Comparison of ENCODE assay signal across 9 cellular contexts in genomic region chr3:45644467-45645201, GRCh38. TPM values are rescaled to one million over a fixed set of nuclear protein-coding genes. Genes with fewer than 3 reads are reported as not detected.
DNase-seq lines count a peak whose midpoint lies in the region; ATAC-seq and TF ChIP-seq lines count a peak whose summit lies in the region.
"Had no signal": no experiment of that assay in that cellular context is flagged by ENCODE, and none has a peak within 500 bp of the region (broad histone marks: within the 10 kb centered on the region; RNA-seq: fewer than 3 reads in every experiment).

No MANE protein-coding gene starts in this region.

- peak overlapping the region; percentile 12 for H3K4me3 Mint-ChIP-seq in MCF 10A (ENCODE audit: unreplicated experiment)
- H3K4me3 Mint-ChIP-seq in stimulated activated naive CD8-positive, alpha-beta T cell treated with anti-CD3 and anti-CD28 coated beads, Interleukin-15, amount 100 ng/mL, for 72 hours = no peak overlapping the region

- H3K36me3 Mint-ChIP-seq in MCF 10A (ENCODE audit: insufficient read depth, unreplicated experiment) = peaks cover 17% of the 10 kb centered on the region

- no TSS peak for BruUV-seq in MCF 10A (replicated peaks; lab: Mats Ljungman, UMichigan)

- no peaks in the 10 kb centered on the region for H3K9me3 ChIP-seq in lower lobe of right lung
- no peaks in the 10 kb centered on the region for H3K9me3 ChIP-seq in suprapubic skin
- H3K9me3 ChIP-seq in prostate gland = no peaks in the 10 kb centered on the region

- peak; percentile 69 for DNase-seq in ACHN
- DNase-seq in HT1080 (ENCODE audit: low read depth) = peak; percentile 95
- peak; percentile 76 for DNase-seq in MCF 10A (ENCODE audit: unreplicated experiment)
- no peak for DNase-seq in lower lobe of right lung
- no peak for DNase-seq in stimulated activated naive CD8-positive, alpha-beta T cell treated with anti-CD3 and anti-CD28 coated beads, Interleukin-15, amount 100 ng/mL, for 72 hours
- no peak for DNase-seq in suprapubic skin (ENCODE audit: low spot score in 2 of 2)
- DNase-seq in stimulated activated CD4-positive, alpha-beta T cell treated with anti-CD3 and anti-CD28 coated beads, Interleukin-4, amount 100 ng/mL, for 1 hour = no peak
- no peak for DNase-seq in prostate gland (ENCODE audit: low spot score)
- DNase-seq: stimulated activated CD4-positive, alpha-beta T cell treated with anti-CD3 and anti-CD28 coated beads, Interleukin-4, amount 100 ng/mL, for 24 hours had no signal

- no peak for TF ChIP-seq EP300 in suprapubic skin (IDR thresholded peaks at IDR 0.05)

- no peaks in the 10 kb centered on the region for H3K27me3 Mint-ChIP-seq in MCF 10A (ENCODE audit: insufficient read depth, unreplicated experiment)
- no peaks in the 10 kb centered on the region for H3K27me3 Mint-ChIP-seq in stimulated activated naive CD8-positive, alpha-beta T cell treated with anti-CD3 and anti-CD28 coated beads, Interleukin-15, amount 100 ng/mL, for 72 hours

- in situ Hi-C loops in ACHN (cut with HindIII; ENCODE audit: low pct_ligation_motif_present, low pct_unique_long_range_greater_than_20kb, low sequenced_read_pairs) = no loop called here

- peak overlapping the region; percentile 92 for H3K27ac Mint-ChIP-seq in MCF 10A (ENCODE audit: low read depth, unreplicated experiment)
- peak overlapping the region in 1 of 2 donors; percentile 48 for H3K27ac Mint-ChIP-seq in stimulated activated naive CD8-positive, alpha-beta T cell treated with anti-CD3 and anti-CD28 coated beads, Interleukin-15, amount 100 ng/mL, for 72 hours

- H3K27me3 ChIP-seq in lower lobe of right lung (ENCODE audit: low read depth) (no peaks in the 10 kb centered on the region), suprapubic skin (no peaks in the 10 kb centered on the region), prostate gland (replicated peaks; ENCODE audit: insufficient read depth) (no peaks in the 10 kb centered on the region)

- peak overlapping the region; percentile 76 for H3K27ac ChIP-seq in lower lobe of right lung
- no peak overlapping the region for H3K27ac ChIP-seq in suprapubic skin
- no peak overlapping the region for H3K27ac ChIP-seq in prostate gland

- peaks cover 41% of the 10 kb centered on the region for H3K4me1 Mint-ChIP-seq in MCF 10A (ENCODE audit: insufficient read depth, unreplicated experiment)
- H3K4me1 Mint-ChIP-seq in stimulated activated naive CD8-positive, alpha-beta T cell treated with anti-CD3 and anti-CD28 coated beads, Interleukin-15, amount 100 ng/mL, for 72 hours = peaks cover 14% of the 10 kb centered on the region

- no peak overlapping the region for H3K4me3 ChIP-seq in lower lobe of right lung
- H3K4me3 ChIP-seq in suprapubic skin = no peak overlapping the region
- no peak overlapping the region for H3K4me3 ChIP-seq in prostate gland

- intact Hi-C loops in MCF 10A (cut with micrococcal nuclease) (no loop called here), lower lobe of right lung (cut with DNase I) (no loop called here), prostate gland (cut with DNase I) (no loop called here)

- TF ChIP-seq POLR2A in suprapubic skin (IDR thresholded peaks at IDR 0.05) (no peak), prostate gland (IDR thresholded peaks at IDR 0.05) (no peak)

- H3K36me3 ChIP-seq in lower lobe of right lung (peaks cover 16% of the 10 kb centered on the region), suprapubic skin (no peaks in the 10 kb centered on the region), prostate gland (no peaks in the 10 kb centered on the region)

- no peak for TF ChIP-seq CTCF in MCF 10A (IDR thresholded peaks at IDR 0.05; ENCODE audit: unreplicated experiment)
- TF ChIP-seq CTCF in lower lobe of right lung (IDR thresholded peaks at IDR 0.05) = no peak
- TF ChIP-seq CTCF in suprapubic skin (IDR thresholded peaks at IDR 0.05) = no peak
- no peak for TF ChIP-seq CTCF in prostate gland (IDR thresholded peaks at IDR 0.05)

- no peaks in the 10 kb centered on the region for H3K9me3 Mint-ChIP-seq in MCF 10A (ENCODE audit: unreplicated experiment)
- H3K9me3 Mint-ChIP-seq in stimulated activated naive CD8-positive, alpha-beta T cell treated with anti-CD3 and anti-CD28 coated beads, Interleukin-15, amount 100 ng/mL, for 72 hours = peaks cover 10 to 13% of the 10 kb centered on the region in 2 donors

- CTCF ChIA-PET in MCF 10A (lab: Yijun Ruan, JAX) = interaction anchor here (0.9 to 2.6 kb wide), 5 partner anchors 12 to 49 kb away, joined by 3 to 10 read pairs (median 8); no protein-coding TSS in a partner anchor

- H3K4me1 ChIP-seq in lower lobe of right lung (peaks cover 79% of the 10 kb centered on the region), suprapubic skin (peaks cover 40% of the 10 kb centered on the region), prostate gland (replicated peaks) (peaks cover 4% of the 10 kb centered on the region)

- WGBS in suprapubic skin = 71% methylated on average over 12 of the region's 12 CpGs
- WGBS in prostate gland = 79% methylated on average over 12 of the region's 12 CpGs

- POLR2A ChIA-PET in MCF 10A (lab: Yijun Ruan, JAX) = interaction anchor here (0.6 to 2.5 kb wide), 7 partner anchors 9 to 137 kb away, joined by 3 to 8 read pairs (median 4); partner anchors contain the start of gene LIMD1

- peak in 1 of 2 donors; percentile 3 for ATAC-seq in lower lobe of right lung
- no peak for ATAC-seq in stimulated activated naive CD8-positive, alpha-beta T cell treated with anti-CD3 and anti-CD28 coated beads, Interleukin-15, amount 100 ng/mL, for 72 hours

RNA-seq across cellular contexts. Expression of gene SACM1L, which starts 44.6 kb away (rescaled TPM):
- 29.5 and 33.1 TPM in 2 replicates for total RNA-seq in HT1080 (2014; rRNA removed; shearing (Covaris generic))
- 23.6 and 28.1 TPM in 2 replicates for polyA plus RNA-seq in HT1080 (2015; cell fraction: cytosol; rRNA removed)
- 55.2 and 59.8 TPM in 2 replicates for polyA plus RNA-seq in HT1080 (2015; cell fraction: nucleus; rRNA removed)
- 39.3 and 44.5 TPM in 2 replicates for total RNA-seq in MCF 10A (2022)
- total RNA-seq in lower lobe of right lung = 80.5 TPM
- total RNA-seq in suprapubic skin = 10 to 100 TPM; 22.8 to 48.9 (median 31.2) TPM
- total RNA-seq in prostate gland = 10 to 100 TPM; 56.6 to 62.8 TPM

RNA-seq across cellular contexts. Expression of gene LIMD1, which starts 50.1 kb away (rescaled TPM):
- total RNA-seq in HT1080 (2014; rRNA removed; shearing (Covaris generic)) = 23.4 and 27.3 TPM in 2 replicates
- polyA plus RNA-seq in HT1080 (2015; cell fraction: cytosol; rRNA removed) = 9.6 and 12.0 TPM in 2 replicates
- polyA plus RNA-seq in HT1080 (2015; cell fraction: nucleus; rRNA removed) = 42.5 and 46.1 TPM in 2 replicates
- total RNA-seq in MCF 10A (2022) = 25.4 and 28.2 TPM in 2 replicates
- total RNA-seq in lower lobe of right lung = 80.6 TPM
- total RNA-seq in suprapubic skin = 10 to 100 TPM; 16.6 to 55.4 (median 26.3) TPM
- 10 to 100 TPM; 34.2 to 40.2 TPM for total RNA-seq in prostate gland

Comparison
In these comparisons a context has a peak if more than half of its experiments do, and no peak if none do; other contexts are left out.
1. DNase-seq: peak in ACHN (single experiment), HT1080 (single experiment) and MCF 10A (single experiment); none in lower lobe of right lung (single experiment), stimulated activated naive CD8-positive, alpha-beta T cell treated with anti-CD3 and anti-CD28 coated beads, Interleukin-15, amount 100 ng/mL, for 72 hours (0 of 2), suprapubic skin (0 of 2), stimulated activated CD4-positive, alpha-beta T cell treated with anti-CD3 and anti-CD28 coated beads, Interleukin-4, amount 100 ng/mL, for 1 hour (single experiment) and prostate gland (single experiment).